Comparison of ENCODE assay signal across 1 cellular context in the genomic region with DNA sequence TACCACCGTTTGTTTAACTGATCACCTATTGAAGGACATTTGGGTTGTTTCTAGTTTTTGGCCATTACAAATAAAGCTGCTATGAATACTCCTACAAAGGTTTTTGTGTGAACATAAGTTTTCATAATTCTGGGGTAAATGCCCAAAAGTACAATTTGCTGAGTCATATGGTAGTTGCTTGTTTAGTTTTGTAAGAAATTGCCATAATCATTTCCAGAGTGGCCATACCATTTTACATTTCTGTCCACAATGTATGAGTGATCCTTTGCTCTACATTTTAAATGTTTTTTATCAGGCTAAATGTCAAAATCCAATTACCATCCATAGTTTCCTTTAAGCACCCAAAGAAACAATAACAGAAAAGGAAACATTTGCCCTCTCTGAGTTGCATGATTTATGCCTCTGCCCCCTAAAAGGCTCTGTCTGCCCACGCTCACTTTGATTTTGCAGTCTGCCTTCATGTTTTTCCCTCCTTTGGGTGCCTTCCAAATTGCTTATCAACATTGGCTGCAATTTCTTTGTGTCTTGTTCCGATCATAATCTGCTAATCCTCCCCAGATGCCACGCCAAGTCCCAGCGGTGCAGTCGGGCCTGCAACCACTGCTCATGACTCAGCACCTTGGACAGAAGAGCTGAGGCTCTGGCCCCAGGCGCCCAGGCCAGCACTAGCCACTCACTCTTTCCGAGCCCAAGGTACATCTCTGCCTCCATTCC.
TF ChIP-seq lines count a peak whose summit lies in the region.

No MANE protein-coding gene starts in this region.

TF ChIP-seq in HEK293, 187 proteins besides CTCF, POLR2A, EP300 and RAD21 (continued from another document and continues in another):
- TF ChIP-seq, protein P1, sequence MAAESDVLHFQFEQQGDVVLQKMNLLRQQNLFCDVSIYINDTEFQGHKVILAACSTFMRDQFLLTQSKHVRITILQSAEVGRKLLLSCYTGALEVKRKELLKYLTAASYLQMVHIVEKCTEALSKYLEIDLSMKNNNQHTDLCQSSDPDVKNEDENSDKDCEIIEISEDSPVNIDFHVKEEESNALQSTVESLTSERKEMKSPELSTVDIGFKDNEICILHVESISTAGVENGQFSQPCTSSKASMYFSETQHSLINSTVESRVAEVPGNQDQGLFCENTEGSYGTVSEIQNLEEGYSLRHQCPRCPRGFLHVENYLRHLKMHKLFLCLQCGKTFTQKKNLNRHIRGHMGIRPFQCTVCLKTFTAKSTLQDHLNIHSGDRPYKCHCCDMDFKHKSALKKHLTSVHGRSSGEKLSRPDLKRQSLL (tag by site-specific recombination; IDR thresholded peaks at IDR 0.05): no peak
- TF ChIP-seq ZNF654 (tag by site-specific recombination; IDR thresholded peaks at IDR 0.05; ENCODE audit: low read depth) (no peak), GLI2 (tag by site-specific recombination; IDR thresholded peaks at IDR 0.05; ENCODE audit: borderline replicate concordance, low read depth) (no peak), ZBTB8A (tag by site-specific recombination; IDR thresholded peaks at IDR 0.05) (peak; percentile 70), SP2 (tag by site-specific recombination; IDR thresholded peaks at IDR 0.05) (no peak), ZNF776 (tag by site-specific recombination; IDR thresholded peaks at IDR 0.05; ENCODE audit: borderline replicate concordance) (no peak), ZNF585B (tag by site-specific recombination; IDR thresholded peaks at IDR 0.05) (no peak), SCRT2 (tag by site-specific recombination; IDR thresholded peaks at IDR 0.05) (no peak), ZBTB17 (tag by site-specific recombination; IDR thresholded peaks at IDR 0.05) (no peak), KLF1 (tag by site-specific recombination; IDR thresholded peaks at IDR 0.05) (no peak), ZNF24 (tag by site-specific recombination; IDR thresholded peaks at IDR 0.05) (no peak), ZNF350 (tag by site-specific recombination; IDR thresholded peaks at IDR 0.05) (no peak), ZNF146 (tag by site-specific recombination; IDR thresholded peaks at IDR 0.05) (no peak), ZNF664 (tag by site-specific recombination; IDR thresholded peaks at IDR 0.05) (no peak), ZNF248 (tag by site-specific recombination; IDR thresholded peaks at IDR 0.05) (no peak), ZNF169 (tag by site-specific recombination; IDR thresholded peaks at IDR 0.05) (no peak), ZNF791 (tag by site-specific recombination; IDR thresholded peaks at IDR 0.05) (no peak), ZNF433 (tag by site-specific recombination; IDR thresholded peaks at IDR 0.05; ENCODE audit: low read depth) (no peak), ZNF114 (tag by site-specific recombination; IDR thresholded peaks at IDR 0.05) (no peak), ZNF423 (tag by site-specific recombination; IDR thresholded peaks at IDR 0.05) (no peak), IKZF3 (tag by site-specific recombination; IDR thresholded peaks at IDR 0.05) (no peak), ZNF623 (tag by site-specific recombination; IDR thresholded peaks at IDR 0.05) (no peak), ZNF624 (tag by site-specific recombination; IDR thresholded peaks at IDR 0.05) (no peak), KLF9 (tag by site-specific recombination; IDR thresholded peaks at IDR 0.05; ENCODE audit: low read depth) (no peak), ZNF677 (tag by site-specific recombination; IDR thresholded peaks at IDR 0.05) (no peak), TRIM28 (IDR thresholded peaks at IDR 0.05; ENCODE audit: borderline replicate concordance, low read length) (no peak), ZNF501 (tag by site-specific recombination; IDR thresholded peaks at IDR 0.05) (0 out of 2 replicates have a peak, but pooled peaks have one; percentile 40), ZNF514 (tag by site-specific recombination; IDR thresholded peaks at IDR 0.05) (no peak), ZNF558 (tag by site-specific recombination; IDR thresholded peaks at IDR 0.05) (no peak), ZNF621 (tag by site-specific recombination; IDR thresholded peaks at IDR 0.05) (no peak)
- TF ChIP-seq, protein P2, sequence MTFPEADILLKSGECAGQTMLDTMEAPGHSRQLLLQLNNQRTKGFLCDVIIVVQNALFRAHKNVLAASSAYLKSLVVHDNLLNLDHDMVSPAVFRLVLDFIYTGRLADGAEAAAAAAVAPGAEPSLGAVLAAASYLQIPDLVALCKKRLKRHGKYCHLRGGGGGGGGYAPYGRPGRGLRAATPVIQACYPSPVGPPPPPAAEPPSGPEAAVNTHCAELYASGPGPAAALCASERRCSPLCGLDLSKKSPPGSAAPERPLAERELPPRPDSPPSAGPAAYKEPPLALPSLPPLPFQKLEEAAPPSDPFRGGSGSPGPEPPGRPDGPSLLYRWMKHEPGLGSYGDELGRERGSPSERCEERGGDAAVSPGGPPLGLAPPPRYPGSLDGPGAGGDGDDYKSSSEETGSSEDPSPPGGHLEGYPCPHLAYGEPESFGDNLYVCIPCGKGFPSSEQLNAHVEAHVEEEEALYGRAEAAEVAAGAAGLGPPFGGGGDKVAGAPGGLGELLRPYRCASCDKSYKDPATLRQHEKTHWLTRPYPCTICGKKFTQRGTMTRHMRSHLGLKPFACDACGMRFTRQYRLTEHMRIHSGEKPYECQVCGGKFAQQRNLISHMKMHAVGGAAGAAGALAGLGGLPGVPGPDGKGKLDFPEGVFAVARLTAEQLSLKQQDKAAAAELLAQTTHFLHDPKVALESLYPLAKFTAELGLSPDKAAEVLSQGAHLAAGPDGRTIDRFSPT (tag by site-specific recombination; IDR thresholded peaks at IDR 0.05): no peak
- TF ChIP-seq, protein P3, sequence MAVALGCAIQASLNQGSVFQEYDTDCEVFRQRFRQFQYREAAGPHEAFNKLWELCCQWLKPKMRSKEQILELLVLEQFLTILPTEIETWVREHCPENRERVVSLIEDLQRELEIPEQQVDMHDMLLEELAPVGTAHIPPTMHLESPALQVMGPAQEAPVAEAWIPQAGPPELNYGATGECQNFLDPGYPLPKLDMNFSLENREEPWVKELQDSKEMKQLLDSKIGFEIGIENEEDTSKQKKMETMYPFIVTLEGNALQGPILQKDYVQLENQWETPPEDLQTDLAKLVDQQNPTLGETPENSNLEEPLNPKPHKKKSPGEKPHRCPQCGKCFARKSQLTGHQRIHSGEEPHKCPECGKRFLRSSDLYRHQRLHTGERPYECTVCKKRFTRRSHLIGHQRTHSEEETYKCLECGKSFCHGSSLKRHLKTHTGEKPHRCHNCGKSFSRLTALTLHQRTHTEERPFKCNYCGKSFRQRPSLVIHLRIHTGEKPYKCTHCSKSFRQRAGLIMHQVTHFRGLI (tag by site-specific recombination; IDR thresholded peaks at IDR 0.05): 0 out of 2 replicates have a peak, but pooled peaks have one; percentile 13
- TF ChIP-seq, protein P4, sequence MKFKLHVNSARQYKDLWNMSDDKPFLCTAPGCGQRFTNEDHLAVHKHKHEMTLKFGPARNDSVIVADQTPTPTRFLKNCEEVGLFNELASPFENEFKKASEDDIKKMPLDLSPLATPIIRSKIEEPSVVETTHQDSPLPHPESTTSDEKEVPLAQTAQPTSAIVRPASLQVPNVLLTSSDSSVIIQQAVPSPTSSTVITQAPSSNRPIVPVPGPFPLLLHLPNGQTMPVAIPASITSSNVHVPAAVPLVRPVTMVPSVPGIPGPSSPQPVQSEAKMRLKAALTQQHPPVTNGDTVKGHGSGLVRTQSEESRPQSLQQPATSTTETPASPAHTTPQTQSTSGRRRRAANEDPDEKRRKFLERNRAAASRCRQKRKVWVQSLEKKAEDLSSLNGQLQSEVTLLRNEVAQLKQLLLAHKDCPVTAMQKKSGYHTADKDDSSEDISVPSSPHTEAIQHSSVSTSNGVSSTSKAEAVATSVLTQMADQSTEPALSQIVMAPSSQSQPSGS (tag by site-specific recombination; IDR thresholded peaks at IDR 0.05; ENCODE audit: low read depth): no peak
- TF ChIP-seq, protein P5, sequence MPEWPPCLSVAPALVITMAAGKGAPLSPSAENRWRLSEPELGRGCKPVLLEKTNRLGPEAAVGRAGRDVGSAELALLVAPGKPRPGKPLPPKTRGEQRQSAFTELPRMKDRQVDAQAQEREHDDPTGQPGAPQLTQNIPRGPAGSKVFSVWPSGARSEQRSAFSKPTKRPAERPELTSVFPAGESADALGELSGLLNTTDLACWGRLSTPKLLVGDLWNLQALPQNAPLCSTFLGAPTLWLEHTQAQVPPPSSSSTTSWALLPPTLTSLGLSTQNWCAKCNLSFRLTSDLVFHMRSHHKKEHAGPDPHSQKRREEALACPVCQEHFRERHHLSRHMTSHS (tag by site-specific recombination; IDR thresholded peaks at IDR 0.05): no peak
- TF ChIP-seq, protein P6, sequence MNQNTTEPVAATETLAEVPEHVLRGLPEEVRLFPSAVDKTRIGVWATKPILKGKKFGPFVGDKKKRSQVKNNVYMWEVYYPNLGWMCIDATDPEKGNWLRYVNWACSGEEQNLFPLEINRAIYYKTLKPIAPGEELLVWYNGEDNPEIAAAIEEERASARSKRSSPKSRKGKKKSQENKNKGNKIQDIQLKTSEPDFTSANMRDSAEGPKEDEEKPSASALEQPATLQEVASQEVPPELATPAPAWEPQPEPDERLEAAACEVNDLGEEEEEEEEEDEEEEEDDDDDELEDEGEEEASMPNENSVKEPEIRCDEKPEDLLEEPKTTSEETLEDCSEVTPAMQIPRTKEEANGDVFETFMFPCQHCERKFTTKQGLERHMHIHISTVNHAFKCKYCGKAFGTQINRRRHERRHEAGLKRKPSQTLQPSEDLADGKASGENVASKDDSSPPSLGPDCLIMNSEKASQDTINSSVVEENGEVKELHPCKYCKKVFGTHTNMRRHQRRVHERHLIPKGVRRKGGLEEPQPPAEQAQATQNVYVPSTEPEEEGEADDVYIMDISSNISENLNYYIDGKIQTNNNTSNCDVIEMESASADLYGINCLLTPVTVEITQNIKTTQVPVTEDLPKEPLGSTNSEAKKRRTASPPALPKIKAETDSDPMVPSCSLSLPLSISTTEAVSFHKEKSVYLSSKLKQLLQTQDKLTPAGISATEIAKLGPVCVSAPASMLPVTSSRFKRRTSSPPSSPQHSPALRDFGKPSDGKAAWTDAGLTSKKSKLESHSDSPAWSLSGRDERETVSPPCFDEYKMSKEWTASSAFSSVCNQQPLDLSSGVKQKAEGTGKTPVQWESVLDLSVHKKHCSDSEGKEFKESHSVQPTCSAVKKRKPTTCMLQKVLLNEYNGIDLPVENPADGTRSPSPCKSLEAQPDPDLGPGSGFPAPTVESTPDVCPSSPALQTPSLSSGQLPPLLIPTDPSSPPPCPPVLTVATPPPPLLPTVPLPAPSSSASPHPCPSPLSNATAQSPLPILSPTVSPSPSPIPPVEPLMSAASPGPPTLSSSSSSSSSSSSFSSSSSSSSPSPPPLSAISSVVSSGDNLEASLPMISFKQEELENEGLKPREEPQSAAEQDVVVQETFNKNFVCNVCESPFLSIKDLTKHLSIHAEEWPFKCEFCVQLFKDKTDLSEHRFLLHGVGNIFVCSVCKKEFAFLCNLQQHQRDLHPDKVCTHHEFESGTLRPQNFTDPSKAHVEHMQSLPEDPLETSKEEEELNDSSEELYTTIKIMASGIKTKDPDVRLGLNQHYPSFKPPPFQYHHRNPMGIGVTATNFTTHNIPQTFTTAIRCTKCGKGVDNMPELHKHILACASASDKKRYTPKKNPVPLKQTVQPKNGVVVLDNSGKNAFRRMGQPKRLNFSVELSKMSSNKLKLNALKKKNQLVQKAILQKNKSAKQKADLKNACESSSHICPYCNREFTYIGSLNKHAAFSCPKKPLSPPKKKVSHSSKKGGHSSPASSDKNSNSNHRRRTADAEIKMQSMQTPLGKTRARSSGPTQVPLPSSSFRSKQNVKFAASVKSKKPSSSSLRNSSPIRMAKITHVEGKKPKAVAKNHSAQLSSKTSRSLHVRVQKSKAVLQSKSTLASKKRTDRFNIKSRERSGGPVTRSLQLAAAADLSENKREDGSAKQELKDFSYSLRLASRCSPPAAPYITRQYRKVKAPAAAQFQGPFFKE (tag by site-specific recombination; IDR thresholded peaks at IDR 0.05; ENCODE audit: borderline replicate concordance): no peak
- TF ChIP-seq, protein P7, sequence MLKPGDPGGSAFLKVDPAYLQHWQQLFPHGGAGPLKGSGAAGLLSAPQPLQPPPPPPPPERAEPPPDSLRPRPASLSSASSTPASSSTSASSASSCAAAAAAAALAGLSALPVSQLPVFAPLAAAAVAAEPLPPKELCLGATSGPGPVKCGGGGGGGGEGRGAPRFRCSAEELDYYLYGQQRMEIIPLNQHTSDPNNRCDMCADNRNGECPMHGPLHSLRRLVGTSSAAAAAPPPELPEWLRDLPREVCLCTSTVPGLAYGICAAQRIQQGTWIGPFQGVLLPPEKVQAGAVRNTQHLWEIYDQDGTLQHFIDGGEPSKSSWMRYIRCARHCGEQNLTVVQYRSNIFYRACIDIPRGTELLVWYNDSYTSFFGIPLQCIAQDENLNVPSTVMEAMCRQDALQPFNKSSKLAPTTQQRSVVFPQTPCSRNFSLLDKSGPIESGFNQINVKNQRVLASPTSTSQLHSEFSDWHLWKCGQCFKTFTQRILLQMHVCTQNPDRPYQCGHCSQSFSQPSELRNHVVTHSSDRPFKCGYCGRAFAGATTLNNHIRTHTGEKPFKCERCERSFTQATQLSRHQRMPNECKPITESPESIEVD (tag by site-specific recombination; IDR thresholded peaks at IDR 0.05): peak; percentile 75
- TF ChIP-seq, protein P8, sequence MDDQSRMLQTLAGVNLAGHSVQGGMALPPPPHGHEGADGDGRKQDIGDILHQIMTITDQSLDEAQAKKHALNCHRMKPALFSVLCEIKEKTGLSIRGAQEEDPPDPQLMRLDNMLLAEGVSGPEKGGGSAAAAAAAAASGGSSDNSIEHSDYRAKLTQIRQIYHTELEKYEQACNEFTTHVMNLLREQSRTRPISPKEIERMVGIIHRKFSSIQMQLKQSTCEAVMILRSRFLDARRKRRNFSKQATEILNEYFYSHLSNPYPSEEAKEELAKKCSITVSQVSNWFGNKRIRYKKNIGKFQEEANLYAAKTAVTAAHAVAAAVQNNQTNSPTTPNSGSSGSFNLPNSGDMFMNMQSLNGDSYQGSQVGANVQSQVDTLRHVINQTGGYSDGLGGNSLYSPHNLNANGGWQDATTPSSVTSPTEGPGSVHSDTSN (CRISPR knock-in tag; IDR thresholded peaks at IDR 0.05): no peak
- TF ChIP-seq, protein P9, sequence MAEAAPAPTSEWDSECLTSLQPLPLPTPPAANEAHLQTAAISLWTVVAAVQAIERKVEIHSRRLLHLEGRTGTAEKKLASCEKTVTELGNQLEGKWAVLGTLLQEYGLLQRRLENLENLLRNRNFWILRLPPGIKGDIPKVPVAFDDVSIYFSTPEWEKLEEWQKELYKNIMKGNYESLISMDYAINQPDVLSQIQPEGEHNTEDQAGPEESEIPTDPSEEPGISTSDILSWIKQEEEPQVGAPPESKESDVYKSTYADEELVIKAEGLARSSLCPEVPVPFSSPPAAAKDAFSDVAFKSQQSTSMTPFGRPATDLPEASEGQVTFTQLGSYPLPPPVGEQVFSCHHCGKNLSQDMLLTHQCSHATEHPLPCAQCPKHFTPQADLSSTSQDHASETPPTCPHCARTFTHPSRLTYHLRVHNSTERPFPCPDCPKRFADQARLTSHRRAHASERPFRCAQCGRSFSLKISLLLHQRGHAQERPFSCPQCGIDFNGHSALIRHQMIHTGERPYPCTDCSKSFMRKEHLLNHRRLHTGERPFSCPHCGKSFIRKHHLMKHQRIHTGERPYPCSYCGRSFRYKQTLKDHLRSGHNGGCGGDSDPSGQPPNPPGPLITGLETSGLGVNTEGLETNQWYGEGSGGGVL (tag by site-specific recombination; IDR thresholded peaks at IDR 0.05): peak; percentile 54; the same call in 1 of the 2 replicates
- TF ChIP-seq, protein P10, sequence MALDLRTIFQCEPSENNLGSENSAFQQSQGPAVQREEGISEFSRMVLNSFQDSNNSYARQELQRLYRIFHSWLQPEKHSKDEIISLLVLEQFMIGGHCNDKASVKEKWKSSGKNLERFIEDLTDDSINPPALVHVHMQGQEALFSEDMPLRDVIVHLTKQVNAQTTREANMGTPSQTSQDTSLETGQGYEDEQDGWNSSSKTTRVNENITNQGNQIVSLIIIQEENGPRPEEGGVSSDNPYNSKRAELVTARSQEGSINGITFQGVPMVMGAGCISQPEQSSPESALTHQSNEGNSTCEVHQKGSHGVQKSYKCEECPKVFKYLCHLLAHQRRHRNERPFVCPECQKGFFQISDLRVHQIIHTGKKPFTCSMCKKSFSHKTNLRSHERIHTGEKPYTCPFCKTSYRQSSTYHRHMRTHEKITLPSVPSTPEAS (tag by site-specific recombination; IDR thresholded peaks at IDR 0.05): no peak
